Comparison of ENCODE assay signal across 11 cellular contexts in the genomic region with DNA sequence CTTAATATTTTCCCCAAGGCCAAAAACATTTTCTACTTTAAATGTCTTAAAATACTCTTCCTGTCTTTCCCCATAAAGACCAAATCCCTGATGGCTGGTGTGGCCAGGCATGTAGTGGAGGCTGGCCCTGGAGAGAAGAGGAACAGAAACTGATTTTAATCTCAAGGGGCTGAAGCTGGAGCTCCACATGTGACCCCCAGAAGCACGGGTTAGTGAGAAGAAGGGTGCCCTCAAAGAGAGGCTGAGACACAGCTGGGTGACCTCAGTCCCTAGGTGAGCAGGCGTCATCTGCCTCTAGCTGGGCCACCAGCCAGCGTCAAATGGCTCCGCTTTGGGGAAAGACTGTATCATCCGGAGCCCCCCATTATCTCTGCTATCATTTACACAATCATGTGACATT. TPM values are rescaled to one million over a fixed set of nuclear protein-coding genes. Genes with fewer than 3 reads are reported as not detected.
DNase-seq lines count a peak whose midpoint lies in the region; ATAC-seq, FAIRE-seq and TF ChIP-seq lines count a peak whose summit lies in the region.
"Had no signal": no experiment of that assay in that cellular context is flagged by ENCODE, and none has a peak within 500 bp of the region (broad histone marks: within the 10 kb centered on the region; RNA-seq: fewer than 3 reads in every experiment).

No MANE protein-coding gene starts in this region.

- no peaks in the 10 kb centered on the region for H4K20me1 ChIP-seq in H1 (replicated peaks in 1 of 2; ENCODE audit: control insufficient read depth in 1 of 2, insufficient read depth in 2 of 2, low read length in 2 of 2)

- CTCF ChIA-PET in H1 (lab: Charles Lee; ENCODE audit: partially characterized antibody) = interaction anchor here (1.0 to 1.3 kb wide), 3 partner anchors 10 to 55 kb away, joined by 3 read pairs; no protein-coding TSS in a partner anchor

- H3K9me3 Mint-ChIP-seq in immature natural killer cell = peaks cover 0 to 11% (median 0%) of the 10 kb centered on the region in 6 donors

- H4K5ac ChIP-seq in H1 (ENCODE audit: insufficient read length, low read depth, low read length) = no peak overlapping the region

- TF ChIP-seq EP300 in H1 (IDR thresholded peaks at IDR 0.05; ENCODE audit: borderline replicate concordance in 1 of 2, low read depth in 2 of 2, low read length in 2 of 2) = no peak

- H3K4me2 ChIP-seq in H1 (ENCODE audit: insufficient read depth in 1 of 2, low read depth in 2 of 2, low read length in 2 of 2) = no peak overlapping the region

- H3K36me3 ChIP-seq in H1 (ENCODE audit: control insufficient read depth in 2 of 4, insufficient read depth in 4 of 4, low read length in 3 of 4) = no peaks in the 10 kb centered on the region

- no peaks in the 10 kb centered on the region for H3K23me2 ChIP-seq in H1 (ENCODE audit: low read depth, low read length)

- H2AFZ ChIP-seq in H1 (ENCODE audit: low read length) = no peak overlapping the region

- no peak overlapping the region for H3K27ac ChIP-seq in H1 (ENCODE audit: low read depth, low read length)

- H3K4me1 ChIP-seq in H1 (replicated peaks in 1 of 4; ENCODE audit: control insufficient read depth in 3 of 4, insufficient read depth in 4 of 4, low read length in 3 of 4) = 0 out of 7 replicates have a peak, but pooled peaks cover 0 to 2% (median 0%) of the 10 kb centered on the region in 4 experiments

- H3K4me1 Mint-ChIP-seq in immature natural killer cell = no peaks in the 10 kb centered on the region

- H3K27me3 ChIP-seq in H1 (replicated peaks in 1 of 4; ENCODE audit: control insufficient read depth in 3 of 4, extremely low read depth in 1 of 4, insufficient read depth in 3 of 4, low read length in 3 of 4) = no peaks in the 10 kb centered on the region; a peak in 1 of 7 replicates

- no peak overlapping the region for H3K56ac ChIP-seq in H1 (replicated peaks; ENCODE audit: insufficient read length, low read depth, low read length)

- no peaks in the 10 kb centered on the region for H3K79me2 ChIP-seq in H1 (ENCODE audit: control insufficient read depth in 1 of 2, insufficient read depth in 2 of 2, low read length in 2 of 2)

- no peak overlapping the region for H2BK5ac ChIP-seq in H1 (ENCODE audit: low read depth, low read length)

- H3K9me3 ChIP-seq in H1 (ENCODE audit: insufficient read depth in 2 of 2, low read depth in 1 of 2, low read length in 1 of 2) = 0 out of 4 replicates have a peak, but pooled peaks cover 0 to 2% of the 10 kb centered on the region in 2 experiments

- H3K18ac ChIP-seq in H1 (ENCODE audit: extremely low read depth, low read length) = no peak overlapping the region

- no peak overlapping the region for H3K4me3 Mint-ChIP-seq in immature natural killer cell

- peaks cover 5 to 13% (median 8%) of the 10 kb centered on the region in 3 donors for H3K27me3 Mint-ChIP-seq in immature natural killer cell (ENCODE audit: low read depth in 3 of 3)

- no peak for FAIRE-seq in H1 (lab: Jason Lieb, UNC)

- no peaks in the 10 kb centered on the region for H3K79me1 ChIP-seq in H1 (ENCODE audit: low read depth, low read length)

- H2AK5ac ChIP-seq in H1 (ENCODE audit: low read depth, low read length) = no peak overlapping the region

- H3K27ac Mint-ChIP-seq in immature natural killer cell = no peak overlapping the region

- ATAC-seq in GM18517 (IDR thresholded peaks at IDR 0.05; ENCODE audit: unreplicated experiment) = peak; percentile 96
- ATAC-seq in GM21528 (IDR thresholded peaks at IDR 0.05; ENCODE audit: low FRiP score, unreplicated experiment) = peak; percentile 89
- ATAC-seq in HG03159 (IDR thresholded peaks at IDR 0.05; ENCODE audit: unreplicated experiment) = peak; percentile 99
- ATAC-seq: left lobe of liver had no signal

- no peak overlapping the region for H2BK20ac ChIP-seq in H1 (ENCODE audit: low read length)

- no peak for TF ChIP-seq POLR2A in H1 (IDR thresholded peaks at IDR 0.05; ENCODE audit: control extremely low read depth in 1 of 2, low read depth in 2 of 2, low read length in 2 of 2)

- no peak overlapping the region for H3K9ac ChIP-seq in H1 (replicated peaks in 1 of 4; ENCODE audit: extremely low read depth in 1 of 4, low read depth in 3 of 4, low read length in 3 of 4)

- H3K36me3 Mint-ChIP-seq in immature natural killer cell = no peaks in the 10 kb centered on the region

- H4K91ac ChIP-seq in H1 (replicated peaks; ENCODE audit: insufficient read length, low read length) = peak overlapping the region; percentile 27

- TF ChIP-seq RAD21 in H1 (IDR thresholded peaks at IDR 0.05 in 1 of 2, conservative IDR thresholded peaks at IDR 0.05 in 1 of 2; ENCODE audit: low read depth in 2 of 2, low read length in 2 of 2) = no peak

- H3K23ac ChIP-seq in H1 (ENCODE audit: insufficient read length) = no peak overlapping the region

- H2BK15ac ChIP-seq in H1 (ENCODE audit: low read length) = no peak overlapping the region

- no peak for TF ChIP-seq CTCF in H1 (IDR thresholded peaks at IDR 0.05; ENCODE audit: control extremely low read depth in 1 of 3, insufficient read depth in 1 of 3, low read depth in 1 of 3, low read length in 3 of 3)

- no peak for DNase-seq in H1 (ENCODE audit: low read depth in 1 of 2, low spot score in 2 of 2)
- no peak for DNase-seq in DMS53 treated with DMSO at 0.1 percent for 48 hours (lab: John Stamatoyannopoulos, UW; ENCODE audit: unreplicated experiment)
- DNase-seq in immature natural killer cell = no peak
- DNase-seq in effector CD4-positive, alpha-beta T cell = no peak
- no peak for DNase-seq in NOMO-1 treated with DMSO at 0.1 percent for 48 hours (lab: John Stamatoyannopoulos, UW; ENCODE audit: unreplicated experiment)
- DNase-seq: activated CD4-positive, CD25-positive, alpha-beta regulatory T cell; NCI-H1092 treated with DMSO at 0.1 percent for 48 hours had no signal

- no peak overlapping the region for H2BK12ac ChIP-seq in H1 (ENCODE audit: low read depth, low read length)

- 95% methylated on average over 5 of the region's 5 CpGs; no CpG with 5 or more reads in 1 of the 2 experiments for WGBS in H1 (ENCODE audit: extremely low coverage in 1 of 2, insufficient coverage in 1 of 2, insufficient read length in 1 of 2, insufficient replicate concordance in 2 of 2, low coverage in 1 of 2, low lambda C conversion rate in 2 of 2, missing lambda C conversion rate in 1 of 2), 2 experiments

- no peak overlapping the region for H4K8ac ChIP-seq in H1 (ENCODE audit: extremely low read depth, insufficient read depth, low read length)

- no peak overlapping the region for H2BK120ac ChIP-seq in H1 (replicated peaks; ENCODE audit: low read depth, low read length)

- POLR2A ChIA-PET in H1 (lab: Charles Lee; ENCODE audit: partially characterized antibody) = interaction anchor here (0.6 kb wide), 1 partner anchor 265 kb away, joined by 3 read pairs; no protein-coding TSS in a partner anchor

- no peak overlapping the region for H3K4me3 ChIP-seq in H1 (ENCODE audit: extremely low read depth in 1 of 4, insufficient read depth in 2 of 4, low read depth in 3 of 4, low read length in 4 of 4)

- no peak overlapping the region for H3K14ac ChIP-seq in H1 (ENCODE audit: insufficient read length)

- no peak overlapping the region for H3K4ac ChIP-seq in H1 (replicated peaks; ENCODE audit: insufficient read length, low read depth, low read length)

TF ChIP-seq in H1, 55 proteins besides CTCF, POLR2A, EP300 and RAD21 (continues in another document):
- no peak for TF ChIP-seq SIRT6 (IDR thresholded peaks at IDR 0.05; ENCODE audit: low read length)
- TF ChIP-seq CREB1 (IDR thresholded peaks at IDR 0.05) = no peak
- no peak for TF ChIP-seq GABPA (IDR thresholded peaks at IDR 0.05; ENCODE audit: borderline replicate concordance, insufficient read depth, low read length)
- no peak for TF ChIP-seq EZH2 (IDR thresholded peaks at IDR 0.05; ENCODE audit: low read depth, low read length, severe bottlenecking)
- TF ChIP-seq SP1 (IDR thresholded peaks at IDR 0.05; ENCODE audit: low read depth, low read length) = no peak
- TF ChIP-seq GTF2F1 (IDR thresholded peaks at IDR 0.05; ENCODE audit: borderline replicate concordance, low read depth, low read length) = no peak
- no peak for TF ChIP-seq POLR2AphosphoS5 (IDR thresholded peaks at IDR 0.05; ENCODE audit: low read depth, low read length)
- no peak for TF ChIP-seq JUND (IDR thresholded peaks at IDR 0.05; ENCODE audit: low read length)
- TF ChIP-seq HDAC2 (IDR thresholded peaks at IDR 0.05; ENCODE audit: borderline replicate concordance in 1 of 2, low read depth in 2 of 2, low read length in 2 of 2) = no peak
- TF ChIP-seq CHD2 (IDR thresholded peaks at IDR 0.05; ENCODE audit: low read length) = no peak
- TF ChIP-seq CEBPB (IDR thresholded peaks at IDR 0.05; ENCODE audit: low read depth, low read length) = no peak
- TF ChIP-seq RXRA (IDR thresholded peaks at IDR 0.05; ENCODE audit: insufficient read depth, low read depth, low read length) = no peak

RNA-seq across cellular contexts. Expression of a gene that starts 19.3 kb away (rescaled TPM):
- 22.3 and 27.1 TPM in 2 replicates for total RNA-seq in H1 (2021; fragmentation: NEBNext Ultra II Directional; extraction: Animal tissue kit (Norgen Biotek cat#: 25700))
- polyA plus RNA-seq in H1 (2011; rRNA removed) = 21.7 and 22.4 TPM in 2 replicates
- polyA plus RNA-seq in H1 (2011; cell fraction: cytosol; rRNA removed) = 28.4 TPM
- polyA plus RNA-seq in H1 (2011; cell fraction: nucleus; rRNA removed) = 32.0 TPM
- polyA plus RNA-seq in H1 (2012, experiment 1 of 2) = 20.0 to 35.4 TPM (median 24.9 TPM) in 4 replicates
- 18.8 TPM for polyA plus RNA-seq in H1 (2012, experiment 2 of 2)
- 46.5 TPM for polyA plus RNA-seq in H1 (2013, experiment 1 of 2)
- 45.9 TPM for polyA plus RNA-seq in H1 (2013, experiment 2 of 2)
- 15.2 and 16.4 TPM in 2 replicates for polyA minus RNA-seq in H1 (2011; rRNA and poly(A)+ RNA removed)
- 13.4 TPM for polyA minus RNA-seq in H1 (2011; cell fraction: cytosol; rRNA and poly(A)+ RNA removed)
- 24.7 TPM for polyA minus RNA-seq in H1 (2011; cell fraction: nucleus; rRNA and poly(A)+ RNA removed)
- 10 to 100 TPM; 22.0 to 38.5 (median 37.1) TPM for polyA plus RNA-seq in immature natural killer cell
